ENCODE assay signal across 8 cellular contexts in the genomic region with DNA sequence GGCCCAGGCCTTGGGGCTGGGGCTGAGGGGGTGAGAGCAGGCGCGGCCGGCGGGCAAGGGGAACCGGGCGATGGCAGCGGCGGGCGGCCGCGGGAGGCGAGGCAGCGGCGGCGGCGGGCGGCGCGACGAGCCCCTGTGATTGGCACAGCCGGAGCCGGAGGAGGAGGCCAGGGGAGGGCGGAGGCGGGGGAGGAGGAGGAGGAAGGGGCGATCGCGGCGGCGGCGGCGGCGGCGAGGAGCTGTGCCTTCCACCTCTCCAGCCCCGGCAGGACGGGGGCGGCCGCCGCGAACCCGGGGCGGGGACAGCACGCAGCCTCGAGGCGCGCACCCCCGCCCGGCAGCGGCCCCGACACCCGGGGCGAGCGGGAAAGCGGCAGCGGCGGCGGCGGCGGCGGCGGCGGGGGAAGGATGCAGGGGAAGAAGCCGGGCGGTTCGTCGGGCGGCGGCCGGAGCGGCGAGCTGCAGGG. TPM values are rescaled to one million over a fixed set of nuclear protein-coding genes. Genes with fewer than 3 reads are reported as not detected.
DNase-seq lines count a peak whose midpoint lies in the region; ATAC-seq and TF ChIP-seq lines count a peak whose summit lies in the region.

A gene (plus strand): TSS at position 208 of the 467 bp plus-strand sequence.

- intact Hi-C loops in right lobe of liver (cut with DNase I) = loop anchor here (10.0 kb wide), 2 partner anchors 221 to 549 kb away; no protein-coding TSS in a partner anchor

- peak within 1 kb of the TSS; percentile 97 to 98 for H3K27ac ChIP-seq in coronary artery
- peak within 1 kb of the TSS; percentile 79 to 86 (median 81) for H3K27ac ChIP-seq in right lobe of liver

- H3K36me3 ChIP-seq in right lobe of liver = no peaks in the 10 kb centered on the region

- peak within 1 kb of the TSS; percentile 26 for H3K4me3 ChIP-seq in HFF-Myc (replicated peaks; ENCODE audit: low read depth, low read length)
- H3K4me3 ChIP-seq in coronary artery = peak within 1 kb of the TSS; percentile 90
- peak within 1 kb of the TSS; percentile 63 to 65 (median 64) for H3K4me3 ChIP-seq in right lobe of liver

- no CpG with 5 or more reads among the region's 70 CpGs for WGBS in right lobe of liver (ENCODE audit: insufficient coverage, low coverage, low lambda C conversion rate, missing lambda C conversion rate)

- H3K4me1 ChIP-seq in right lobe of liver = peaks cover 0 to 10% (median 0%) of the 10 kb centered on the region in 4 donors

- peaks cover 0 to 4% of the 10 kb centered on the region in 2 donors for H3K27me3 ChIP-seq in right lobe of liver

- no peak for TF ChIP-seq POLR2A in right lobe of liver (IDR thresholded peaks at IDR 0.05)

- ATAC-seq in right lobe of liver = peak; percentile 31 to 50 (median 42)

- DNase-seq in GM04504 (ENCODE audit: low read depth) = peak; percentile 6
- no peak for DNase-seq in HFF-Myc (ENCODE audit: extremely low read depth, low read depth)
- DNase-seq in NCI-H1092 treated with DMSO at 0.1 percent for 48 hours (lab: John Stamatoyannopoulos, UW) = peak; percentile 53
- peak; percentile 62 for DNase-seq in activated CD4-positive, alpha-beta T cell treated with anti-CD3 and anti-CD28 coated beads for 1 hour
- peak; percentile 86 for DNase-seq in coronary artery (ENCODE audit: low spot score)
- DNase-seq in right lobe of liver = peak; percentile 69 to 78 (median 76)
- peak; percentile 39 to 60 for DNase-seq in stimulated activated CD4-positive, alpha-beta T cell treated with anti-CD3 and anti-CD28 coated beads, Interleukin-4, amount 100 ng/mL, for 48 hours (ENCODE audit: low read depth in 2 of 2)
- DNase-seq in inferior parietal cortex (ENCODE audit: extremely low spot score) = no peak

- TF ChIP-seq CTCF in HFF-Myc (IDR thresholded peaks at IDR 0.05; ENCODE audit: low read depth, low read length, missing control alignments) (no peak), coronary artery (IDR thresholded peaks at IDR 0.05) (no peak), right lobe of liver (IDR thresholded peaks at IDR 0.05) (peak in 1 of 4 donors; percentile 18)

- no peaks in the 10 kb centered on the region for H3K9me3 ChIP-seq in right lobe of liver

RNA-seq across cellular contexts. Expression of the gene that starts here (rescaled TPM):
- 1 to 10 TPM; 2.4 to 7.7 (median 3.7) TPM for total RNA-seq in right lobe of liver

Comparison
In these comparisons a context has a peak if more than half of its experiments do, and no peak if none do; other contexts are left out.
1. DNase-seq: peak in GM04504 (single experiment), NCI-H1092 treated with DMSO at 0.1 percent for 48 hours (single experiment), activated CD4-positive, alpha-beta T cell treated with anti-CD3 and anti-CD28 coated beads for 1 hour (single experiment), coronary artery (single experiment), right lobe of liver (3 of 3) and stimulated activated CD4-positive, alpha-beta T cell treated with anti-CD3 and anti-CD28 coated beads, Interleukin-4, amount 100 ng/mL, for 48 hours (2 of 2); none in HFF-Myc (single experiment) and inferior parietal cortex (single experiment).
2. H3K4me3 ChIP-seq: peak in every context shown above with its lines; median percentile 90 in coronary artery; 64 in right lobe of liver; 26 in HFF-Myc.